11 cellular contexts compared by ENCODE assay signal in the genomic region with DNA sequence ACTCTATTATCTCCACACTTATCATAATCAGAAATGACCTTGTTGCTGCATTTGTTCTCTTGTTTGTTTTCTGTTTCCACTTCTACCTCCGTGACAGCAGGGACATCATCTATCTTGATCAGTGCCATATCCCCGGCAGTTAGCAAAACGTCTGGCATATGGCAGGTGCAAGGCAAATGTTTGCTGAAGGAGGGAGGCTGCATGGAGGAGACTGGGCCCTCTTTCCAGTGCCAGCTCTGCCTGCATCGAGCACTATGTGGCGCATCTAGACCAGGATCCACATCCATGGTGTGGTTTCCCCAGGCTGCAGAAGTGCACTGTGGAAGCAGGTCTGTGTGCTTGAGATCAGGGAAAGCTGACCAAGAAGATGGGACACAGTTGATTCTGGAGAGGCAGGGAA.
DNase-seq lines count a peak whose midpoint lies in the region; ATAC-seq and TF ChIP-seq lines count a peak whose summit lies in the region.
"Had no signal": no experiment of that assay in that cellular context is flagged by ENCODE, and none has a peak within 500 bp of the region (broad histone marks: within the 10 kb centered on the region; RNA-seq: fewer than 3 reads in every experiment).

No MANE protein-coding gene starts in this region.

- no peaks in the 10 kb centered on the region for H3K36me3 Mint-ChIP-seq in type B pancreatic cell

- peaks cover 24% of the 10 kb centered on the region for H3K4me1 Mint-ChIP-seq in type B pancreatic cell (ENCODE audit: unreplicated experiment)
- H3K4me1 Mint-ChIP-seq: activated CD4-positive, alpha-beta T cell treated with anti-CD3 and anti-CD28 coated beads for 36 hours had no signal

- H3K4me3 Mint-ChIP-seq in type B pancreatic cell: no peak overlapping the region
- H3K4me3 Mint-ChIP-seq: activated CD4-positive, alpha-beta T cell treated with anti-CD3 and anti-CD28 coated beads for 36 hours had no signal

- no peak for ATAC-seq in GM18502 (IDR thresholded peaks at IDR 0.05; ENCODE audit: poor library complexity, unreplicated experiment)
- ATAC-seq: activated CD4-positive, alpha-beta T cell treated with anti-CD3 and anti-CD28 coated beads for 36 hours had no signal

- DNase-seq in NCI-H2107 treated with DMSO at 0.1 percent for 48 hours (lab: John Stamatoyannopoulos, UW; ENCODE audit: unreplicated experiment) (peak; percentile 66), NCI-H2107 (lab: John Stamatoyannopoulos, UW) (no peak), NCI-H510A (lab: John Stamatoyannopoulos, UW) (peak; percentile 80), cerebellar cortex (ENCODE audit: low spot score) (peak; percentile 24), type B pancreatic cell (ENCODE audit: extremely low spot score, unreplicated experiment) (no peak), glomerular visceral epithelial cell (ENCODE audit: extremely low spot score) (no peak)
- no peak for DNase-seq in stimulated activated CD4-positive, alpha-beta T cell treated with anti-CD3 and anti-CD28 coated beads, Interleukin-2, amount 100 ng/mL, for 48 hours
- DNase-seq: activated CD4-positive, alpha-beta T cell treated with anti-CD3 and anti-CD28 coated beads for 36 hours; activated effector memory CD4-positive, alpha-beta T cell treated with Interleukin-2 at 50 U/mL for 16 hours; retina had no signal

- H3K27ac Mint-ChIP-seq in type B pancreatic cell: peak overlapping the region; percentile 57
- H3K27ac Mint-ChIP-seq: activated CD4-positive, alpha-beta T cell treated with anti-CD3 and anti-CD28 coated beads for 36 hours had no signal

- no peaks in the 10 kb centered on the region for H3K9me3 Mint-ChIP-seq in type B pancreatic cell

- peaks cover 7% of the 10 kb centered on the region for H3K27me3 Mint-ChIP-seq in type B pancreatic cell

- TF ChIP-seq CTCF in type B pancreatic cell (conservative IDR thresholded peaks at IDR 0.05): no peak

Comparison
In these comparisons a context has a peak if more than half of its experiments do, and no peak if none do; other contexts are left out.
1. DNase-seq: peak in NCI-H2107 treated with DMSO at 0.1 percent for 48 hours (single experiment), NCI-H510A (single experiment) and cerebellar cortex (single experiment); none in NCI-H2107 (single experiment), type B pancreatic cell (single experiment), glomerular visceral epithelial cell (single experiment) and stimulated activated CD4-positive, alpha-beta T cell treated with anti-CD3 and anti-CD28 coated beads, Interleukin-2, amount 100 ng/mL, for 48 hours (0 of 2).